In the genomic region with DNA sequence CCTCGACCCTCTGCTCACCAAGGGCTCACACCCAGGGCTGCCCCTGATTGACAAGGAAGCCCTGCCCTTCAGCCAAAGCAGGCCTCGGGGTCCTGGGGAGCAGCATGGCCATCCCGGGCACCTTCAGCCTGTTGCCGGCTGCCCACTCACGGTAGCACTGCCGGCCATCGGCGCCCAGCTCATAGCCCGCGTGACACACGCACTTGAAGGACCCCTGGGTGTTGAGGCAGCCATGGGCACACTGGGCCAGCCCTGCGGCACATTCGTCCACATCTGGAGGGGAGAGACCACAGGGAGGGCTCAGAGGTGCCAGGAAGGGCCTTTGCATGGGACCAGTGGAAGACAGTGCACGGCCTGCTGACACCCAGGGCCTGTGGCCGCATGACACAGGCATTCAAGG, we compare ENCODE assay signal across 38 cellular contexts. TPM values are rescaled to one million over a fixed set of nuclear protein-coding genes. Genes with fewer than 3 reads are reported as not detected.
DNase-seq lines count a peak whose midpoint lies in the region; ATAC-seq, FAIRE-seq and TF ChIP-seq lines count a peak whose summit lies in the region.
"Had no signal": no experiment of that assay in that cellular context is flagged by ENCODE, and none has a peak within 500 bp of the region (broad histone marks: within the 10 kb centered on the region; RNA-seq: fewer than 3 reads in every experiment).

No MANE protein-coding gene starts in this region.

- H3K27me3 ChIP-seq in HepG2 (ENCODE audit: control insufficient read depth in 1 of 2, insufficient read depth in 2 of 2, low read length in 2 of 2) = peaks cover 6 to 15% of the 10 kb centered on the region in 2 experiments; a peak in 3 of 5 replicates
- no peaks in the 10 kb centered on the region for H3K27me3 ChIP-seq in right lobe of liver
- H3K27me3 ChIP-seq in lung (ENCODE audit: control insufficient read depth, insufficient read depth) = no peaks in the 10 kb centered on the region
- H3K27me3 ChIP-seq in neuronal stem cell (ENCODE audit: control insufficient read depth in 3 of 3, insufficient read depth in 3 of 3, low read depth in 1 of 3, low read length in 3 of 3) = no peaks in the 10 kb centered on the region
- H3K27me3 ChIP-seq: BE2C; BLaER1; BLaER1 treated with 17β-estradiol and CSF1 and Interleukin-3, amounts not matched to agents 10 nM and 100 nM had no signal

- H4K20me1 ChIP-seq in HepG2 (ENCODE audit: insufficient read depth, low read length) = no peaks in the 10 kb centered on the region

- no peak for DNase-seq in HepG2 (ENCODE audit: low spot score)
- no peak for DNase-seq in right lobe of liver
- DNase-seq in RWPE1 (ENCODE audit: low spot score) = no peak
- DNase-seq in lung (ENCODE audit: low spot score) = no peak
- no peak for DNase-seq in neuronal stem cell (ENCODE audit: low spot score)
- no peak for DNase-seq in Right ventricle myocardium inferior (ENCODE audit: missing footprints)
- DNase-seq in activated CD8-positive, alpha-beta T cell treated with anti-CD3 and anti-CD28 coated beads for 36 hours = no peak
- no peak for DNase-seq in foreskin fibroblast
- DNase-seq: 8988T; ACHN; AML-193; BE2C; C1 segment of cervical spinal cord; Caco-2; Calu3; CD4-positive, alpha-beta memory T cell; CD4-positive, alpha-beta T cell; CD4-positive, CD25-positive, alpha-beta regulatory T cell; CD8-positive, alpha-beta memory T cell; CD8-positive, alpha-beta T cell; COR-L47; DMS 273 treated with DMSO at 0.1 percent for 48 hours; DMS153; DMS53; DMS79; DMS79 treated with DMSO at 0.1 percent for 48 hours; DND-41; EL had no signal

- no peak for TF ChIP-seq RAD21 in HepG2 (CRISPR knock-in tag; IDR thresholded peaks at IDR 0.05)

- no peak overlapping the region for H3K27ac ChIP-seq in HepG2 (ENCODE audit: extremely low read length, insufficient read depth, low read length)
- no peak overlapping the region for H3K27ac ChIP-seq in right lobe of liver
- peak overlapping the region; percentile 2; the same call in 1 of the 2 replicates for H3K27ac ChIP-seq in RWPE1
- no peak overlapping the region for H3K27ac ChIP-seq in lung (ENCODE audit: low read depth in 1 of 2, low read length in 1 of 2)
- no peak overlapping the region for H3K27ac ChIP-seq in neuronal stem cell (replicated peaks; ENCODE audit: low read length)
- H3K27ac ChIP-seq: 22Rv1; A549; BLaER1; BLaER1 treated with 17β-estradiol and CSF1 and Interleukin-3, amounts not matched to agents 10 nM and 100 nM; C4-2B had no signal

- H2BK12ac ChIP-seq in neuronal stem cell (ENCODE audit: low read length) = peak overlapping the region; percentile 30

- H3K9ac ChIP-seq in HepG2 (ENCODE audit: insufficient read depth, low read depth, low read length) = no peak overlapping the region
- H3K9ac ChIP-seq in neuronal stem cell (ENCODE audit: low read depth, low read length, poor library complexity) = no peak overlapping the region
- H3K9ac ChIP-seq: BLaER1; BLaER1 treated with 17β-estradiol and CSF1 and Interleukin-3, amounts not matched to agents 10 nM and 100 nM had no signal

- H3K36me3 ChIP-seq in HepG2 (replicated peaks in 1 of 2; ENCODE audit: control insufficient read depth in 1 of 2, insufficient read depth in 2 of 2, low read length in 2 of 2) = no peaks in the 10 kb centered on the region
- no peaks in the 10 kb centered on the region for H3K36me3 ChIP-seq in right lobe of liver
- peaks cover 0 to 30% of the 10 kb centered on the region in 2 donors for H3K36me3 ChIP-seq in lung (ENCODE audit: control insufficient read depth in 2 of 2, insufficient read depth in 2 of 2, low read length in 2 of 2)
- H3K36me3 ChIP-seq in neuronal stem cell (replicated peaks in 1 of 2; ENCODE audit: control insufficient read depth in 2 of 2, insufficient read depth in 2 of 2, low read length in 2 of 2) = no peaks in the 10 kb centered on the region
- H3K36me3 ChIP-seq: BE2C had no signal

- no peaks in the 10 kb centered on the region for H3K4me1 ChIP-seq in HepG2 (ENCODE audit: insufficient read depth, low read length)
- no peaks in the 10 kb centered on the region for H3K4me1 ChIP-seq in right lobe of liver
- H3K4me1 ChIP-seq in lung (ENCODE audit: control insufficient read depth in 2 of 2, insufficient read depth in 2 of 2, low read length in 2 of 2) = no peaks in the 10 kb centered on the region
- no peaks in the 10 kb centered on the region for H3K4me1 ChIP-seq in neuronal stem cell (ENCODE audit: control insufficient read depth in 2 of 2, insufficient read depth in 1 of 2, low read depth in 1 of 2, low read length in 2 of 2)
- H3K4me1 ChIP-seq: BE2C, Caco-2 had no signal

- H4K8ac ChIP-seq in neuronal stem cell (ENCODE audit: low read depth, low read length) = no peak overlapping the region

- no peaks in the 10 kb centered on the region for H3K27me3 Mint-ChIP-seq in activated CD8-positive, alpha-beta T cell treated with anti-CD3 and anti-CD28 coated beads for 36 hours
- H3K27me3 Mint-ChIP-seq: B cell; CD4-positive, alpha-beta memory T cell; CD4-positive, alpha-beta T cell; CD4-positive, CD25-positive, alpha-beta regulatory T cell; CD8-positive, alpha-beta memory T cell had no signal

- H2AK5ac ChIP-seq in neuronal stem cell (ENCODE audit: low read depth, low read length) = peak overlapping the region; percentile 19

- TF ChIP-seq CTCF in HepG2 (CRISPR knock-in tag; IDR thresholded peaks at IDR 0.05) = no peak
- no peak for TF ChIP-seq CTCF in right lobe of liver (IDR thresholded peaks at IDR 0.05)
- no peak for TF ChIP-seq CTCF in RWPE1 (conservative IDR thresholded peaks at IDR 0.05; ENCODE audit: low read depth)
- TF ChIP-seq CTCF in lung (IDR thresholded peaks at IDR 0.05; ENCODE audit: control extremely low read depth, extremely low read depth) = no peak
- TF ChIP-seq CTCF in activated CD8-positive, alpha-beta T cell treated with anti-CD3 and anti-CD28 coated beads for 36 hours (IDR thresholded peaks at IDR 0.05) = no peak
- no peak for TF ChIP-seq CTCF in foreskin fibroblast (IDR thresholded peaks at IDR 0.05; ENCODE audit: low read depth, low read length)

- TF ChIP-seq POLR2A in HepG2 (IDR thresholded peaks at IDR 0.05; ENCODE audit: insufficient read depth in 1 of 2, low read depth in 2 of 2, low read length in 2 of 2) = no peak
- no peak for TF ChIP-seq POLR2A in right lobe of liver (IDR thresholded peaks at IDR 0.05)

- H3K9me3 ChIP-seq in HepG2 (ENCODE audit: low read length) = no peaks in the 10 kb centered on the region
- H3K9me3 ChIP-seq in right lobe of liver = no peaks in the 10 kb centered on the region
- H3K9me3 ChIP-seq in lung (ENCODE audit: control insufficient read depth in 2 of 2, insufficient read depth in 1 of 2, low read length in 1 of 2) = no peaks in the 10 kb centered on the region
- no peaks in the 10 kb centered on the region for H3K9me3 ChIP-seq in neuronal stem cell (replicated peaks in 1 of 2; ENCODE audit: control insufficient read depth in 2 of 2, insufficient read depth in 1 of 2, low read depth in 1 of 2, low read length in 2 of 2)
- H3K9me3 ChIP-seq: A549, BE2C, BLaER1, Caco-2 had no signal

- H3K79me1 ChIP-seq in neuronal stem cell (ENCODE audit: low read depth, low read length) = peaks cover 6% of the 10 kb centered on the region

- H3K23ac ChIP-seq in neuronal stem cell (ENCODE audit: low read depth, low read length, poor library complexity) = peak overlapping the region; percentile 89

- H3K4me3 Mint-ChIP-seq in activated CD8-positive, alpha-beta T cell treated with anti-CD3 and anti-CD28 coated beads for 36 hours = no peak overlapping the region
- H3K4me3 Mint-ChIP-seq: B cell; CD14-positive monocyte; CD4-positive, alpha-beta memory T cell; CD4-positive, alpha-beta T cell; CD4-positive, CD25-positive, alpha-beta regulatory T cell; CD8-positive, alpha-beta memory T cell; CD8-positive, alpha-beta T cell had no signal

- intact Hi-C loops in HepG2 (cut with micrococcal nuclease; ENCODE audit: unreplicated experiment) (no loop called here), right lobe of liver (cut with DNase I) (no loop called here), Right ventricle myocardium inferior (cut with DNase I) (no loop called here)
- intact Hi-C loops in activated CD8-positive, alpha-beta T cell treated with anti-CD3 and anti-CD28 coated beads for 36 hours (cut with micrococcal nuclease) = no loop called here

- peaks cover 3% of the 10 kb centered on the region for H3K4me1 Mint-ChIP-seq in activated CD8-positive, alpha-beta T cell treated with anti-CD3 and anti-CD28 coated beads for 36 hours (ENCODE audit: low read depth)
- H3K4me1 Mint-ChIP-seq: B cell; CD8-positive, alpha-beta memory T cell had no signal

- no TSS peak for BruUV-seq in HepG2 (replicated peaks; lab: Mats Ljungman, UMichigan)

- peak overlapping the region; percentile 13 for H3K18ac ChIP-seq in neuronal stem cell (ENCODE audit: low read length)

- peak overlapping the region; percentile 4 for H3K14ac ChIP-seq in neuronal stem cell (ENCODE audit: low read length)

- no peaks in the 10 kb centered on the region for H3K9me3 Mint-ChIP-seq in activated CD8-positive, alpha-beta T cell treated with anti-CD3 and anti-CD28 coated beads for 36 hours
- H3K9me3 Mint-ChIP-seq: CD4-positive, alpha-beta T cell; CD4-positive, CD25-positive, alpha-beta regulatory T cell; CD8-positive, alpha-beta memory T cell; CD8-positive, alpha-beta T cell had no signal

- TF ChIP-seq EP300 in HepG2 (IDR thresholded peaks at IDR 0.05; ENCODE audit: low read depth in 2 of 2, low read length in 2 of 2) = no peak
- TF ChIP-seq EP300 in HepG2 (CRISPR knock-in tag; IDR thresholded peaks at IDR 0.05; ENCODE audit: borderline replicate concordance) = no peak

- in situ Hi-C loops in HepG2 (cut with HindIII; ENCODE audit: extremely low pct_ligation_motif_present, low pct_unique_long_range_greater_than_20kb) = no loop called here

- POLR2A ChIA-PET in HepG2 (lab: Yijun Ruan, JAX) (no interaction called here), RWPE1 (lab: Yijun Ruan, JAX; ENCODE audit: low non-redundant PET) (no interaction called here)
- POLR2A ChIA-PET in activated CD8-positive, alpha-beta T cell treated with anti-CD3 and anti-CD28 coated beads for 36 hours (lab: Charles Lee) = no interaction called here

- no peak for FAIRE-seq in HepG2 (lab: Jason Lieb, UNC)
- FAIRE-seq: A204.1, A549, D721Med had no signal

- no peak overlapping the region for H2BK5ac ChIP-seq in neuronal stem cell (ENCODE audit: low read length)

- ATAC-seq in HepG2 = no peak
- no peak for ATAC-seq in right lobe of liver
- ATAC-seq in lung (ENCODE audit: insufficient read depth, low FRiP score) = peak; percentile 9
- ATAC-seq in Right ventricle myocardium inferior = no peak
- ATAC-seq in activated CD8-positive, alpha-beta T cell treated with anti-CD3 and anti-CD28 coated beads for 36 hours = no peak
- ATAC-seq: A549; CD8-positive, alpha-beta T cell had no signal

- no peak overlapping the region for H4K91ac ChIP-seq in neuronal stem cell (ENCODE audit: low read depth, low read length, poor library complexity)

- H3K4me2 ChIP-seq in HepG2 (ENCODE audit: low read depth, low read length) (no peak overlapping the region), neuronal stem cell (ENCODE audit: insufficient read depth, low read length, poor library complexity, severe bottlenecking) (no peak overlapping the region)
- H3K4me2 ChIP-seq: A549 had no signal

- H3K27ac Mint-ChIP-seq in activated CD8-positive, alpha-beta T cell treated with anti-CD3 and anti-CD28 coated beads for 36 hours = no peak overlapping the region
- H3K27ac Mint-ChIP-seq: B cell; CD14-positive monocyte; CD4-positive, alpha-beta memory T cell; CD4-positive, alpha-beta T cell; CD8-positive, alpha-beta T cell had no signal

- H2BK15ac ChIP-seq in neuronal stem cell (ENCODE audit: low read length) = no peak overlapping the region

- no peak overlapping the region for H2AFZ ChIP-seq in HepG2 (ENCODE audit: low read length)
- H2AFZ ChIP-seq in neuronal stem cell (ENCODE audit: low read length) = no peak overlapping the region

- no peaks in the 10 kb centered on the region for H3K79me2 ChIP-seq in HepG2 (ENCODE audit: insufficient read depth, low read length)

- H3K4me3 ChIP-seq in HepG2 (replicated peaks in 1 of 3; ENCODE audit: insufficient read depth in 1 of 3, low read depth in 2 of 3, low read length in 3 of 3) (no peak overlapping the region), right lobe of liver (no peak overlapping the region), lung (no peak overlapping the region), neuronal stem cell (ENCODE audit: low read length in 2 of 2) (no peak overlapping the region), foreskin fibroblast (ENCODE audit: low read depth in 1 of 2, low read length in 2 of 2) (no peak overlapping the region)
- H3K4me3 ChIP-seq: A549; BLaER1; BLaER1 treated with 17β-estradiol and CSF1 and Interleukin-3, amounts not matched to agents 10 nM and 100 nM had no signal

- WGBS in HepG2 (ENCODE audit: low lambda C conversion rate) = 80% methylated on average over 4 of the region's 15 CpGs
- 100% methylated on average over 1 of the region's 15 CpGs for WGBS in right lobe of liver (ENCODE audit: insufficient coverage, low coverage, low lambda C conversion rate, missing lambda C conversion rate)
- WGBS in lung, 2 donors = 96 to 98% methylated on average over 11 to 15 of the region's 15 CpGs
- no CpG with 5 or more reads among the region's 15 CpGs for whole genome bisulfite sequencing in neuronal stem cell (ENCODE audit: extremely low coverage in 2 of 2, insufficient read length in 2 of 2, insufficient replicate concordance in 1 of 2), 2 donors

- no peaks in the 10 kb centered on the region for H3K36me3 Mint-ChIP-seq in activated CD8-positive, alpha-beta T cell treated with anti-CD3 and anti-CD28 coated beads for 36 hours (ENCODE audit: low read depth)

- H2BK120ac ChIP-seq in neuronal stem cell (ENCODE audit: low read depth, low read length) = no peak overlapping the region

- CTCF ChIA-PET in HepG2 (lab: Yijun Ruan, JAX; ENCODE audit: low intra/inter-chr PET ratio, low total read pairs) = no interaction called here
- CTCF ChIA-PET in RWPE1 (lab: Yijun Ruan, JAX) = no interaction called here
- CTCF ChIA-PET in activated CD8-positive, alpha-beta T cell treated with anti-CD3 and anti-CD28 coated beads for 36 hours (lab: Charles Lee) = no interaction called here

- H3K4ac ChIP-seq in neuronal stem cell (ENCODE audit: low read length) = no peak overlapping the region

RNA-seq across cellular contexts. Expression of a gene that starts 57.4 kb away (rescaled TPM):
- 15.9 and 20.3 TPM in 2 replicates for total RNA-seq in HepG2 (2016; rRNA removed; fragmentation: Illumina TruSeq; extraction: Trizol)
- 6.0 and 6.6 TPM in 2 replicates for total RNA-seq in HepG2 (2016; cell fraction: cytosol; rRNA removed; fragmentation: Illumina TruSeq; extraction: Trizol; ENCODE audit: low read depth)
- total RNA-seq in HepG2 (2016; cell fraction: insoluble cytoplasmic fraction; rRNA removed; fragmentation: Illumina TruSeq; extraction: Trizol) = 14.5 and 24.2 TPM in 2 replicates
- total RNA-seq in HepG2 (2016; cell fraction: membrane; rRNA removed; fragmentation: Illumina TruSeq; extraction: Trizol) = 7.4 and 7.6 TPM in 2 replicates
- 21.4 and 22.0 TPM in 2 replicates for total RNA-seq in HepG2 (2016; cell fraction: nucleus; rRNA removed; fragmentation: Illumina TruSeq; extraction: Trizol)
- polyA plus RNA-seq in HepG2 (2011; rRNA removed) = 39.9 and 59.7 TPM in 2 replicates
- polyA plus RNA-seq in HepG2 (2011; cell fraction: cytosol; rRNA removed) = 23.3 and 35.8 TPM in 2 replicates
- 382 and 454 TPM in 2 replicates for polyA plus RNA-seq in HepG2 (2011; cell fraction: nucleus; rRNA removed)
- 19.7 and 28.0 TPM in 2 replicates for polyA plus RNA-seq in HepG2 (2012)
- 2.5 and 2.8 TPM in 2 replicates for polyA plus RNA-seq in HepG2 (2016; cell fraction: cytosol; fragmentation: Illumina TruSeq; extraction: Trizol; ENCODE audit: low read depth)
- 12.5 and 17.8 TPM in 2 replicates for polyA plus RNA-seq in HepG2 (2016; cell fraction: insoluble cytoplasmic fraction; fragmentation: Illumina TruSeq; extraction: Trizol; ENCODE audit: low read depth)
- 4.2 and 4.8 TPM in 2 replicates for polyA plus RNA-seq in HepG2 (2016; cell fraction: membrane; fragmentation: Illumina TruSeq; extraction: Trizol; ENCODE audit: low read depth)
- 58.7 and 59.2 TPM in 2 replicates for polyA plus RNA-seq in HepG2 (2016; cell fraction: nucleus; fragmentation: Illumina TruSeq; extraction: Trizol; ENCODE audit: insufficient read depth, low read depth)
- polyA minus RNA-seq in HepG2 (2011; rRNA and poly(A)+ RNA removed; ENCODE audit: low replicate concordance) = 30.5 and 69.1 TPM in 2 replicates
- 13.4 and 17.4 TPM in 2 replicates for polyA minus RNA-seq in HepG2 (2011; cell fraction: cytosol; rRNA and poly(A)+ RNA removed)
- 38.4 and 41.6 TPM in 2 replicates for polyA minus RNA-seq in HepG2 (2011; cell fraction: nucleus; rRNA and poly(A)+ RNA removed)
- total RNA-seq in right lobe of liver = 10 to 100 TPM in 2 of 6 experiments, 1 to 10 TPM in 4; 2.1 to 16.3 (median 7.5) TPM
- 10 to 100 TPM in 1 of 2 donors, 1 to 10 TPM in 1; 6.5 to 14.8 TPM for total RNA-seq in lung
- 10 to 100 TPM in 1 of 2 donors, 1 to 10 TPM in 1; 8.2 to 11.4 TPM for polyA plus RNA-seq in lung
- polyA plus RNA-seq in neuronal stem cell (2013, experiment 1 of 2) = 1.5 TPM
- polyA plus RNA-seq in neuronal stem cell (2013, experiment 2 of 2) = 1.4 TPM
- total RNA-seq in Right ventricle myocardium inferior = 1.4 TPM
- total RNA-seq in activated CD8-positive, alpha-beta T cell treated with anti-CD3 and anti-CD28 coated beads for 36 hours = not detected
- total RNA-seq: CD4-positive, CD25-positive, alpha-beta regulatory T cell; CD8-positive, alpha-beta memory T cell; CD8-positive, alpha-beta T cell had no signal
- polyA plus RNA-seq: AG04450; CD14-positive monocyte; CD4-positive, CD25-positive, alpha-beta regulatory T cell had no signal
